ENCODE assay signal across 7 cellular contexts in the genomic region with DNA sequence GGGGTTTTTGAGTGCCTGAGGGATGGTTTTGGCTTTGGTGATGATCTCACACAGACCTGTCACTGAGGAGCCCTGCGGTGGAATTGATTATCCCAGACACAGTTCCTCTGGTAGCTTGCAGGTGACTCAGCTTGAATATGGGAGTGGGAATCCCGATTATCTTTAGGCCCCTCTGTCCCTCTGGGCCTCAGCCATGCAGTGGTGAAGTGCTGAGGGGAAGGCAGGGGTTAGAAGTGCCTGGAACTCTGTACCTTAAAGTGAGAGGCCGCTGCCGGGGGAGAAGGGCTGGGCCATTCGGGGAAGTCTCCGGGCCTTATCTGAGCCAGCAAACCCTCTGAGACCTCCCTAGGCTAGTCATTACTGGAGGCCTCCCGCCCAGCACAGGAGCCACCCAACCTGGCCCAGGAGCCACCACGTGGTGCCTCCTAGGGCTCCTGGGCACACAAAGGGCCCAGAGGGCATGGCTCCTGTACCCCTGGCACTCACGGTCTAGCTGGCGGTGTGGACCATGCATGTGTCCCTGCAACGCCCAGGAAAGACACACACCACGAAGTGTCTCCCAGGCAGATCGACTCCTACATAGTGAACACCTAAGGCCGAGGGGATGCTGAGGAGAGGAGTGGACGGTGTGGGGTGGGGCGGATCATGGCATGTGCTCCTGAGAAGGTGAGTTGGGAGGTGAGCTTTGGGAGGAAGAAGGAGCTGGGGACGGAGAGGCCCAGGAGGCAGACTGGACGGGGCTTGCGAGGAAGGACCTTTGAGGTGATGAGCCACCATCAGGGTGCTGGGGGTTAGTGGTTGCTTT. TPM values are rescaled to one million over a fixed set of nuclear protein-coding genes. Genes with fewer than 3 reads are reported as not detected.
DNase-seq lines count a peak whose midpoint lies in the region; ATAC-seq, FAIRE-seq and TF ChIP-seq lines count a peak whose summit lies in the region.

No MANE protein-coding gene starts in this region.

- peak overlapping the region; percentile 76 for H3K27ac Mint-ChIP-seq in activated naive CD8-positive, alpha-beta T cell treated with anti-CD3 and anti-CD28 coated beads for 36 hours

- H3K36me3 ChIP-seq in keratinocyte (ENCODE audit: control insufficient read depth in 2 of 2, extremely low read depth in 1 of 2, insufficient read depth in 2 of 2, low read length in 2 of 2): peaks cover 5% of the 10 kb centered on the region in 2 experiments
- peaks cover 0 to 3% (median 0%) of the 10 kb centered on the region in 5 donors for H3K36me3 ChIP-seq in subcutaneous abdominal adipose tissue (ENCODE audit: control insufficient read depth in 5 of 5, insufficient read depth in 5 of 5, low read length in 5 of 5)
- no peaks in the 10 kb centered on the region for H3K36me3 ChIP-seq in mucosa of descending colon (ENCODE audit: low read depth)

- no peak for ATAC-seq in mucosa of descending colon

- no peak for DNase-seq in HL-60 (ENCODE audit: low read depth in 1 of 2, low spot score in 1 of 2)
- DNase-seq in activated naive CD8-positive, alpha-beta T cell treated with anti-CD3 and anti-CD28 coated beads for 36 hours: peak; percentile 11
- DNase-seq in keratinocyte (ENCODE audit: low read depth, low spot score): no peak
- DNase-seq in DMS114 treated with DMSO at 0.1 percent for 48 hours (lab: John Stamatoyannopoulos, UW; ENCODE audit: unreplicated experiment): no peak
- DNase-seq in mucosa of descending colon: no peak
- no peak for DNase-seq in D341Med (ENCODE audit: low spot score)

- no peaks in the 10 kb centered on the region for H4K20me1 ChIP-seq in keratinocyte (ENCODE audit: control insufficient read depth, extremely low read depth, insufficient read depth, low read length)

- H3K4me1 Mint-ChIP-seq in activated naive CD8-positive, alpha-beta T cell treated with anti-CD3 and anti-CD28 coated beads for 36 hours: peaks cover 55% of the 10 kb centered on the region

- H3K9ac ChIP-seq in keratinocyte (ENCODE audit: control insufficient read depth, extremely low read depth, insufficient read depth, low read length): peak overlapping the region; percentile 70
- H3K9ac ChIP-seq in subcutaneous abdominal adipose tissue (ENCODE audit: low read length in 5 of 5): peak overlapping the region in 4 of 5 donors; percentile 21 to 48 (median 36)

- H3K27me3 Mint-ChIP-seq in activated naive CD8-positive, alpha-beta T cell treated with anti-CD3 and anti-CD28 coated beads for 36 hours: no peaks in the 10 kb centered on the region

- H3K79me2 ChIP-seq in keratinocyte (ENCODE audit: control insufficient read depth, insufficient read depth, low read length): peaks cover 79% of the 10 kb centered on the region

- peak overlapping the region; percentile 37 for H3K4me2 ChIP-seq in keratinocyte (ENCODE audit: control insufficient read depth, extremely low read depth, insufficient read depth, low read depth, low read length)

- H3K4me1 ChIP-seq in keratinocyte (ENCODE audit: control insufficient read depth, extremely low read depth, insufficient read depth, low read length): peaks cover 73% of the 10 kb centered on the region
- peaks cover 27 to 66% (median 63%) of the 10 kb centered on the region in 5 donors for H3K4me1 ChIP-seq in subcutaneous abdominal adipose tissue (ENCODE audit: control insufficient read depth in 5 of 5, insufficient read depth in 5 of 5, low read length in 5 of 5)
- peaks cover 27% of the 10 kb centered on the region for H3K4me1 ChIP-seq in mucosa of descending colon (ENCODE audit: low read depth)

- H3K27ac ChIP-seq in HL-60 (replicated peaks) (peak overlapping the region; percentile 63), keratinocyte (ENCODE audit: control insufficient read depth, insufficient read depth, low read length) (peak overlapping the region; percentile 83), subcutaneous abdominal adipose tissue (ENCODE audit: low read depth, low read length) (peak overlapping the region; percentile 78)

- no peak overlapping the region for H3K4me3 ChIP-seq in HL-60 (replicated peaks; ENCODE audit: insufficient read depth, low read length)
- peak overlapping the region in 2 of 3 experiments; percentile 13 to 26 for H3K4me3 ChIP-seq in keratinocyte (ENCODE audit: control insufficient read depth in 2 of 3, extremely low read depth in 1 of 3, insufficient read depth in 2 of 3, low read depth in 1 of 3, low read length in 3 of 3)
- H3K4me3 ChIP-seq in subcutaneous abdominal adipose tissue (ENCODE audit: low read depth in 1 of 5, low read length in 5 of 5): peak overlapping the region in 4 of 5 donors; percentile 15 to 34 (median 18)
- no peak overlapping the region for H3K4me3 ChIP-seq in mucosa of descending colon

- H2AFZ ChIP-seq in keratinocyte (ENCODE audit: control insufficient read depth, low read length): peak overlapping the region; percentile 55

- no peaks in the 10 kb centered on the region for H3K9me3 ChIP-seq in keratinocyte (ENCODE audit: control insufficient read depth, low read depth, low read length)
- no peaks in the 10 kb centered on the region for H3K9me3 ChIP-seq in subcutaneous abdominal adipose tissue (ENCODE audit: control insufficient read depth in 5 of 5, low read length in 5 of 5)
- no peaks in the 10 kb centered on the region for H3K9me3 ChIP-seq in mucosa of descending colon

- intact Hi-C loops in mucosa of descending colon (cut with DNase I, micrococcal nuclease): no loop called here

- FAIRE-seq in keratinocyte (lab: Jason Lieb, UNC): peak; percentile 44

- peaks cover 2% of the 10 kb centered on the region for H3K9me1 ChIP-seq in keratinocyte (ENCODE audit: control insufficient read depth, extremely low read depth, insufficient read depth, low read length)

- H3K4me3 Mint-ChIP-seq in activated naive CD8-positive, alpha-beta T cell treated with anti-CD3 and anti-CD28 coated beads for 36 hours: peak overlapping the region; percentile 62

- TF ChIP-seq CTCF in HL-60 (IDR thresholded peaks at IDR 0.05; ENCODE audit: insufficient read depth, low read length): no peak
- no peak for TF ChIP-seq CTCF in keratinocyte (optimal IDR thresholded peaks at IDR 0.05 in 1 of 3, IDR thresholded peaks at IDR 0.05 in 1 of 3, conservative IDR thresholded peaks at IDR 0.05 in 1 of 3; ENCODE audit: extremely low read depth in 1 of 3, insufficient read depth in 2 of 3, low read length in 3 of 3)
- no peak for TF ChIP-seq CTCF in mucosa of descending colon (IDR thresholded peaks at IDR 0.05)

- peaks cover 26% of the 10 kb centered on the region for H3K36me3 Mint-ChIP-seq in activated naive CD8-positive, alpha-beta T cell treated with anti-CD3 and anti-CD28 coated beads for 36 hours

- dilution Hi-C loops in keratinocyte (cut with MboI; ENCODE audit: extremely low pct_ligation_motif_present, low sequenced_read_pairs): no loop called here

- H3K27me3 ChIP-seq in HL-60 (ENCODE audit: insufficient read depth, poor library complexity, severe bottlenecking) (no peaks in the 10 kb centered on the region), keratinocyte (ENCODE audit: control insufficient read depth, extremely low read depth, insufficient read depth, low read length) (no peaks in the 10 kb centered on the region), subcutaneous abdominal adipose tissue (ENCODE audit: control insufficient read depth in 5 of 5, insufficient read depth in 4 of 5, low read length in 5 of 5) (no peaks in the 10 kb centered on the region)

- H3K9me3 Mint-ChIP-seq in activated naive CD8-positive, alpha-beta T cell treated with anti-CD3 and anti-CD28 coated beads for 36 hours: no peaks in the 10 kb centered on the region

RNA-seq across cellular contexts. Expression of a gene that starts 56.2 kb away (rescaled TPM):
- total RNA-seq in activated naive CD8-positive, alpha-beta T cell treated with anti-CD3 and anti-CD28 coated beads for 36 hours: 100 to 1,000 TPM; 236 to 244 TPM
- polyA plus RNA-seq in keratinocyte: 90.9 to 113 TPM (median 106 TPM) in 3 replicates
- 96.6 TPM for polyA plus RNA-seq in keratinocyte (2011; ENCODE audit: low read depth)
- polyA plus RNA-seq in keratinocyte (2011; cell fraction: cytosol; rRNA removed): 84.2 and 112 TPM in 2 replicates
- 148 and 167 TPM in 2 replicates for polyA plus RNA-seq in keratinocyte (2011; cell fraction: nucleus; rRNA removed)
- polyA plus RNA-seq in keratinocyte (2012; ENCODE audit: low replicate concordance): 153 and 155 TPM in 2 replicates
- 122 to 178 TPM (median 152 TPM) in 3 replicates for polyA minus RNA-seq in keratinocyte
- 85.8 TPM for polyA minus RNA-seq in keratinocyte (2011; cell fraction: cytosol; rRNA and poly(A)+ RNA removed)
- 63.3 and 108 TPM in 2 replicates for polyA minus RNA-seq in keratinocyte (2011; cell fraction: nucleus; rRNA and poly(A)+ RNA removed)
- total RNA-seq in mucosa of descending colon: 100 to 1,000 TPM in 1 of 3 donors, 10 to 100 TPM in 2; 63.9 to 102 (median 81.3) TPM

Comparison
In these comparisons a context has a peak if more than half of its experiments do, and no peak if none do; other contexts are left out.
1. H3K4me3 ChIP-seq: peak in keratinocyte (2 of 3) and subcutaneous abdominal adipose tissue (4 of 5); none in HL-60 (single experiment) and mucosa of descending colon (single experiment).
2. Peak in every context shown above with its lines, with median percentiles within 50 percentile points of each other: H3K27ac ChIP-seq.